8 cellular contexts compared by ENCODE assay signal in the genomic region with DNA sequence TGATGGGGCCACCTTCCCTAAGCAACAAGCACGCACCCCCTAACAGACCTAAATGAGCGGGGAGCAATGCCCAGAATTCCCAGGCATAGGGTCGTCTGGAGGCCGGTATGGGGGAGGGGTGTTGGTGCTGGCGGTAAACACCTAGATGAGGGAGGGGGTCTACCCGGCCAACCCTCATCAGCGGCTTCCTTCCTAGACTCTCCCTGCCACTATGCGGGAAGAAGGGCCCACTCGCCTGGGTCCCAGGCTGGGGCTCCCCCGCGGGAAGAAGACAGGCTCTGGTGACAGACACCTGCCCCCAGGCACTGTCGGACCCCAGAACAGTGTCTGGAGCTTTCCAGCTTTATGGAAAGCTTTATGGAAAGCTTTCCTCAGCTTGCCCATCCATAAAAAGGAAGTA.
"Had no signal": no experiment of that assay in that cellular context is flagged by ENCODE, and none has a peak within 500 bp of the region (broad histone marks: within the 10 kb centered on the region; RNA-seq: fewer than 3 reads in every experiment).

No MANE protein-coding gene starts in this region.

- H3K27ac Mint-ChIP-seq: HFFc6, IgD-negative memory B cell had no signal

- FAIRE-seq: HepG2 had no signal

- H3K27me3 Mint-ChIP-seq: IgD-negative memory B cell had no signal

- ATAC-seq: HCT116, HepG2 had no signal

- H3K9me3 Mint-ChIP-seq: IgD-negative memory B cell had no signal

- DNase-seq: GOT3, H7, HFFc6 had no signal

- H3K9me3 ChIP-seq: HAP-1 had no signal

- H3K27ac ChIP-seq: HL-60 had no signal

- H3K4me1 Mint-ChIP-seq: IgD-negative memory B cell had no signal

- H3K4me3 ChIP-seq: HAP-1 had no signal

- H3K4me3 Mint-ChIP-seq: HFFc6, IgD-negative memory B cell had no signal

- H3K36me3 ChIP-seq: HAP-1 had no signal
